13 cellular contexts compared by ENCODE assay signal in genomic region chr1:241608379-241609033, GRCh38. TPM values are rescaled to one million over a fixed set of nuclear protein-coding genes. Genes with fewer than 3 reads are reported as not detected.
DNase-seq lines count a peak whose midpoint lies in the region; ATAC-seq, FAIRE-seq and TF ChIP-seq lines count a peak whose summit lies in the region.
"Had no signal": no experiment of that assay in that cellular context is flagged by ENCODE, and none has a peak within 500 bp of the region (broad histone marks: within the 10 kb centered on the region; RNA-seq: fewer than 3 reads in every experiment).

No MANE protein-coding gene starts in this region.

- FAIRE-seq in K562 (lab: Jason Lieb, UNC), result no peak
- FAIRE-seq: D721Med had no signal

- TF ChIP-seq EP300 in K562 (IDR thresholded peaks at IDR 0.05; ENCODE audit: low read length), result no peak

- POLR2A ChIA-PET in K562 (lab: Yijun Ruan, JAX), result interaction anchor here (0.7 kb wide), 2 partner anchors 11 to 19 kb away, joined by 4 read pairs; no protein-coding TSS in a partner anchor

- H2AFZ ChIP-seq in K562 (ENCODE audit: low read depth, low read length) (no peak overlapping the region), osteoblast (ENCODE audit: low read length) (no peak overlapping the region)

- CTCF ChIA-PET in K562 (lab: Yijun Ruan, JAX; ENCODE audit: low intra/inter-chr PET ratio), result no interaction called here

- no peak overlapping the region for H3K9ac ChIP-seq in K562 (ENCODE audit: insufficient read depth in 1 of 2, low read depth in 2 of 2, low read length in 2 of 2)

- no peak for TF ChIP-seq CTCF in GM12865 (IDR thresholded peaks at IDR 0.05; ENCODE audit: insufficient read depth, low read depth, low read length, missing control alignments)
- TF ChIP-seq CTCF in K562 (IDR thresholded peaks at IDR 0.05 in 2 of 3, conservative IDR thresholded peaks at IDR 0.05 in 1 of 3; ENCODE audit: insufficient read depth in 2 of 3, low read depth in 1 of 3, low read length in 3 of 3), result no peak
- no peak for TF ChIP-seq CTCF in osteoblast (IDR thresholded peaks at IDR 0.05; ENCODE audit: extremely low read depth, low read depth, low read length)

- intact Hi-C loops in K562 (cut with micrococcal nuclease), result no loop called here

- 9% methylated on average over 3 of the region's 3 CpGs for WGBS in K562 (ENCODE audit: insufficient coverage, low coverage, missing lambda C conversion rate)

- TF ChIP-seq RAD21 in K562 (CRISPR knock-in tag; conservative IDR thresholded peaks at IDR 0.05 in 1 of 2, IDR thresholded peaks at IDR 0.05 in 1 of 2), result no peak; a peak in 1 of 4 replicates

- DNase-seq in GM12865 (ENCODE audit: low read depth) (peak; percentile 22), HT1080 (ENCODE audit: low read depth) (peak; percentile 65), K562 (ENCODE audit: extremely low read depth in 1 of 4, low spot score in 3 of 4) (no peak), osteoblast (ENCODE audit: insufficient read length, low spot score, missing footprints) (no peak), DMS 273 treated with DMSO at 0.1 percent for 48 hours (lab: John Stamatoyannopoulos, UW) (no peak), hippocampal formation (lab: John Stamatoyannopoulos, UW) (no peak), NCI-H128 (lab: John Stamatoyannopoulos, UW; ENCODE audit: unreplicated experiment) (no peak)
- DNase-seq: activated CD8-positive, alpha-beta memory T cell treated with anti-CD3 and anti-CD28 coated beads, Interleukin-2, amount 50 U/mL, for 4 hours; immature natural killer cell; substantia nigra had no signal

- H3K27me3 ChIP-seq in K562 (ENCODE audit: control insufficient read depth in 2 of 2, insufficient read depth in 2 of 2, low read length in 2 of 2), result no peaks in the 10 kb centered on the region
- H3K27me3 ChIP-seq in osteoblast (ENCODE audit: insufficient read depth, low read length), result no peaks in the 10 kb centered on the region
- H3K27me3 ChIP-seq: ascending aorta had no signal

- H3K27ac ChIP-seq in K562 (ENCODE audit: extremely low read depth, low read depth, low read length) (no peak overlapping the region), osteoblast (ENCODE audit: low read depth, low read length) (peak overlapping the region; percentile 4)
- H3K27ac ChIP-seq: ascending aorta had no signal

- no peak overlapping the region for H3K4me2 ChIP-seq in K562 (ENCODE audit: insufficient read depth, low read length)
- H3K4me2 ChIP-seq in osteoblast (ENCODE audit: insufficient read depth, low read length), result peak overlapping the region; percentile 35

- in situ Hi-C loops in K562 (cut with MboI), result loop anchor here (25.0 kb wide), 1 partner anchor 379 kb away; the partner anchor contains the start of gene MAP1LC3C

- no peak for ATAC-seq in K562

- no peaks in the 10 kb centered on the region for H4K20me1 ChIP-seq in K562 (replicated peaks; ENCODE audit: control insufficient read depth, insufficient read depth, low read length)
- H4K20me1 ChIP-seq in osteoblast (ENCODE audit: insufficient read depth, low read length), result no peaks in the 10 kb centered on the region

- H3K4me1 ChIP-seq in K562 (replicated peaks in 1 of 2; ENCODE audit: control insufficient read depth in 2 of 2, insufficient read depth in 2 of 2, low read length in 2 of 2) (peaks cover 7 to 24% of the 10 kb centered on the region in 2 experiments), osteoblast (ENCODE audit: insufficient read depth, low read length) (peaks cover 44% of the 10 kb centered on the region)
- H3K4me1 ChIP-seq: ascending aorta had no signal

- H3K9me3 ChIP-seq in K562 (replicated peaks; ENCODE audit: control insufficient read depth, insufficient read depth, low read depth, low read length), result no peaks in the 10 kb centered on the region
- no peaks in the 10 kb centered on the region for H3K9me3 ChIP-seq in osteoblast (ENCODE audit: low read depth, low read length)
- H3K9me3 ChIP-seq: ascending aorta had no signal

- no peak for TF ChIP-seq POLR2A in K562 (conservative IDR thresholded peaks at IDR 0.05)

- H3K4me3 ChIP-seq in GM12865 (ENCODE audit: low read depth, low read length), result no peak overlapping the region
- no peak overlapping the region for H3K4me3 ChIP-seq in K562
- H3K4me3 ChIP-seq in osteoblast (ENCODE audit: insufficient read depth, low read length), result no peak overlapping the region
- H3K4me3 ChIP-seq: ascending aorta had no signal

- H3K79me2 ChIP-seq in K562 (ENCODE audit: control insufficient read depth, insufficient read depth, low read length), result no peaks in the 10 kb centered on the region
- H3K79me2 ChIP-seq in osteoblast (ENCODE audit: insufficient read depth, low read length), result no peaks in the 10 kb centered on the region

- H3K9me1 ChIP-seq in K562 (ENCODE audit: control insufficient read depth, insufficient read depth, low read length), result no peaks in the 10 kb centered on the region

- H3K36me3 ChIP-seq in K562 (ENCODE audit: control insufficient read depth, insufficient read depth, low read length) (no peaks in the 10 kb centered on the region; the same call in 2 of the 3 replicates), osteoblast (ENCODE audit: insufficient read depth, low read length) (no peaks in the 10 kb centered on the region)
- H3K36me3 ChIP-seq: ascending aorta had no signal

- no TSS peak for BruUV-seq in K562 (replicated peaks; lab: Mats Ljungman, UMichigan)

RNA-seq across cellular contexts. Expression of gene CHML, which starts 31.7 kb away (rescaled TPM):
- 36.4 and 44.5 TPM in 2 replicates for total RNA-seq in HT1080 (2014; rRNA removed; shearing (Covaris generic))
- polyA plus RNA-seq in HT1080 (2015; cell fraction: cytosol; rRNA removed), result 17.8 and 27.1 TPM in 2 replicates
- 22.6 and 27.3 TPM in 2 replicates for polyA plus RNA-seq in HT1080 (2015; cell fraction: nucleus; rRNA removed)
- 25.6 and 109 TPM in 2 replicates for total RNA-seq in K562 (2011; cell fraction: chromatin; rRNA removed; ENCODE audit: low replicate concordance)
- 14.0 and 21.6 TPM in 2 replicates for total RNA-seq in K562 (2011; cell fraction: nucleolus; rRNA removed)
- total RNA-seq in K562 (2011; cell fraction: nucleoplasm; rRNA removed), result 40.7 and 66.0 TPM in 2 replicates
- total RNA-seq in K562 (2014; rRNA removed), result 48.5 and 54.5 TPM in 2 replicates
- 88.3 and 95.1 TPM in 2 replicates for total RNA-seq in K562 (2014; rRNA removed; fragmentation: Illumina TruSeq; extraction: Trizol)
- 57.4 and 63.9 TPM in 2 replicates for total RNA-seq in K562 (2015; rRNA removed; fragmentation: Illumina TruSeq; extraction: Trizol)
- 77.4 and 84.2 TPM in 2 replicates for total RNA-seq in K562 (2021)
- polyA plus RNA-seq in K562 (2011; rRNA removed), result 65.1 and 75.1 TPM in 2 replicates
- polyA plus RNA-seq in K562 (2011; cell fraction: cytosol; rRNA removed), result 30.2 and 34.3 TPM in 2 replicates
- 43.7 and 65.6 TPM in 2 replicates for polyA plus RNA-seq in K562 (2011; cell fraction: nucleus; rRNA removed)
- polyA plus RNA-seq in K562 (2012), result 29.8 and 31.0 TPM in 2 replicates
- 51.0 and 62.8 TPM in 2 replicates for polyA plus RNA-seq in K562 (2014; fragmentation: Illumina TruSeq; extraction: Trizol)
- polyA plus RNA-seq in K562 (2014; fragmentation: Nextera tagmentation; extraction: Ambion mirVana), result 10 to 100 TPM; 13.0 to 15.9 TPM
- polyA plus RNA-seq in K562 (2014; rRNA removed), result 35.1 and 35.8 TPM in 2 replicates
- polyA minus RNA-seq in K562 (2011; rRNA and poly(A)+ RNA removed), result 171 and 184 TPM in 2 replicates
- 58.6 and 74.0 TPM in 2 replicates for polyA minus RNA-seq in K562 (2011; cell fraction: cytosol; rRNA and poly(A)+ RNA removed)
- 45.9 and 102 TPM in 2 replicates for polyA minus RNA-seq in K562 (2011; cell fraction: nucleus; rRNA and poly(A)+ RNA removed)
- total RNA-seq in osteoblast, result 11.6 and 12.1 TPM in 2 replicates

RNA-seq across cellular contexts. Expression of gene OPN3, which starts 31.7 kb away (rescaled TPM):
- 3.5 and 5.3 TPM in 2 replicates for total RNA-seq in HT1080 (2014; rRNA removed; shearing (Covaris generic))
- 3.8 and 4.8 TPM in 2 replicates for polyA plus RNA-seq in HT1080 (2015; cell fraction: cytosol; rRNA removed)
- polyA plus RNA-seq in HT1080 (2015; cell fraction: nucleus; rRNA removed), result 1.2 and 3.3 TPM in 2 replicates
- total RNA-seq in K562 (2011; cell fraction: chromatin; rRNA removed; ENCODE audit: low replicate concordance), result 8.9 and 19.2 TPM in 2 replicates
- 13.0 and 15.4 TPM in 2 replicates for total RNA-seq in K562 (2011; cell fraction: nucleolus; rRNA removed)
- 25.2 and 40.2 TPM in 2 replicates for total RNA-seq in K562 (2011; cell fraction: nucleoplasm; rRNA removed)
- 19.3 and 24.3 TPM in 2 replicates for total RNA-seq in K562 (2014; rRNA removed)
- 20.2 and 21.2 TPM in 2 replicates for total RNA-seq in K562 (2014; rRNA removed; fragmentation: Illumina TruSeq; extraction: Trizol)
- total RNA-seq in K562 (2015; rRNA removed; fragmentation: Illumina TruSeq; extraction: Trizol), result 17.0 and 17.7 TPM in 2 replicates
- total RNA-seq in K562 (2021), result 16.4 and 18.1 TPM in 2 replicates
- 34.6 and 35.8 TPM in 2 replicates for polyA plus RNA-seq in K562 (2011; rRNA removed)
- polyA plus RNA-seq in K562 (2011; cell fraction: cytosol; rRNA removed), result 20.1 and 32.3 TPM in 2 replicates
- polyA plus RNA-seq in K562 (2011; cell fraction: nucleus; rRNA removed), result 6.9 and 13.9 TPM in 2 replicates
- 12.9 and 16.2 TPM in 2 replicates for polyA plus RNA-seq in K562 (2012)
- 18.1 and 22.1 TPM in 2 replicates for polyA plus RNA-seq in K562 (2014; fragmentation: Illumina TruSeq; extraction: Trizol)
- 1 to 10 TPM; 4.2 to 6.3 TPM for polyA plus RNA-seq in K562 (2014; fragmentation: Nextera tagmentation; extraction: Ambion mirVana)
- polyA plus RNA-seq in K562 (2014; rRNA removed), result 11.6 and 19.6 TPM in 2 replicates
- 35.7 and 47.7 TPM in 2 replicates for polyA minus RNA-seq in K562 (2011; rRNA and poly(A)+ RNA removed)
- polyA minus RNA-seq in K562 (2011; cell fraction: cytosol; rRNA and poly(A)+ RNA removed), result 13.3 and 26.9 TPM in 2 replicates
- polyA minus RNA-seq in K562 (2011; cell fraction: nucleus; rRNA and poly(A)+ RNA removed), result 6.7 and 10.4 TPM in 2 replicates
- 4.7 and 5.1 TPM in 2 replicates for total RNA-seq in osteoblast

RNA-seq across cellular contexts. Expression of gene WDR64, which starts 43.6 kb away (rescaled TPM):
- total RNA-seq in HT1080 (2014; rRNA removed; shearing (Covaris generic)), result not detected in 2 replicates
- not detected in 2 replicates for polyA plus RNA-seq in HT1080 (2015; cell fraction: cytosol; rRNA removed)
- not detected in 2 replicates for polyA plus RNA-seq in HT1080 (2015; cell fraction: nucleus; rRNA removed)
- total RNA-seq in K562 (2011; cell fraction: chromatin; rRNA removed; ENCODE audit: low replicate concordance), result 0.40 TPM in 1 of 2 replicates, not detected in the other
- not detected in 2 replicates for total RNA-seq in K562 (2011; cell fraction: nucleolus; rRNA removed)
- total RNA-seq in K562 (2011; cell fraction: nucleoplasm; rRNA removed), result not detected in 2 replicates
- total RNA-seq in K562 (2014; rRNA removed) (not detected in 2 replicates), K562 (2014; rRNA removed; fragmentation: Illumina TruSeq; extraction: Trizol) (0.06 and 0.29 TPM in 2 replicates), K562 (2015; rRNA removed; fragmentation: Illumina TruSeq; extraction: Trizol) (not detected in 2 replicates), K562 (2021) (not detected in 2 replicates), osteoblast (not detected in 2 replicates)
- polyA plus RNA-seq in K562 (2011; rRNA removed) (not detected in 2 replicates), K562 (2014; fragmentation: Illumina TruSeq; extraction: Trizol) (0.06 and 0.08 TPM in 2 replicates), K562 (2014; fragmentation: Nextera tagmentation; extraction: Ambion mirVana) (under 1 TPM; 0.17 to 0.21 TPM), K562 (2014; rRNA removed) (not detected in 2 replicates)
- polyA plus RNA-seq in K562 (2011; cell fraction: cytosol; rRNA removed), result not detected in 2 replicates
- 0.04 TPM in 1 of 2 replicates, not detected in the other for polyA plus RNA-seq in K562 (2011; cell fraction: nucleus; rRNA removed)
- polyA plus RNA-seq in K562 (2012), result 0.07 and 0.25 TPM in 2 replicates
- not detected in 2 replicates for polyA minus RNA-seq in K562 (2011; rRNA and poly(A)+ RNA removed)
- not detected in 2 replicates for polyA minus RNA-seq in K562 (2011; cell fraction: cytosol; rRNA and poly(A)+ RNA removed)
- polyA minus RNA-seq in K562 (2011; cell fraction: nucleus; rRNA and poly(A)+ RNA removed), result not detected in 2 replicates
- total RNA-seq: ascending aorta, H4 had no signal
- polyA plus RNA-seq: immature natural killer cell had no signal

Comparison
In these comparisons a context has a peak if more than half of its experiments do, and no peak if none do; other contexts are left out.
1. DNase-seq: peak in GM12865 (single experiment) and HT1080 (single experiment); none in K562 (0 of 4), osteoblast (single experiment), DMS 273 treated with DMSO at 0.1 percent for 48 hours (single experiment), hippocampal formation (0 of 2) and NCI-H128 (single experiment).